Comparison of ENCODE assay signal across 21 cellular contexts in genomic region chr15:64008177-64008576, GRCh38. TPM values are rescaled to one million over a fixed set of nuclear protein-coding genes. Genes with fewer than 3 reads are reported as not detected.
DNase-seq lines count a peak whose midpoint lies in the region; ATAC-seq, FAIRE-seq and TF ChIP-seq lines count a peak whose summit lies in the region.
"Had no signal": no experiment of that assay in that cellular context is flagged by ENCODE, and none has a peak within 500 bp of the region (broad histone marks: within the 10 kb centered on the region; RNA-seq: fewer than 3 reads in every experiment).

No MANE protein-coding gene starts in this region.

- no peaks in the 10 kb centered on the region for H3K9me3 Mint-ChIP-seq in activated CD8-positive, alpha-beta memory T cell treated with anti-CD3 and anti-CD28 coated beads, Interleukin-2, amount 10 ng/mL, durations not matched to agents 7 days and 5 days (ENCODE audit: low read depth)
- H3K9me3 Mint-ChIP-seq in CD8-positive, alpha-beta memory T cell = no peaks in the 10 kb centered on the region

- no peaks in the 10 kb centered on the region for H3K27me3 ChIP-seq in CD8-positive, alpha-beta memory T cell (ENCODE audit: insufficient read depth, low read length, poor library complexity, severe bottlenecking)
- H3K27me3 ChIP-seq in K562 (ENCODE audit: control insufficient read depth in 2 of 2, insufficient read depth in 2 of 2, low read length in 2 of 2) = no peaks in the 10 kb centered on the region
- no peaks in the 10 kb centered on the region for H3K27me3 ChIP-seq in neutrophil
- no peaks in the 10 kb centered on the region for H3K27me3 ChIP-seq in pancreas
- H3K27me3 ChIP-seq: SJCRH30 had no signal

- no peak for TF ChIP-seq POLR2A in K562 (conservative IDR thresholded peaks at IDR 0.05)

- H3K36me3 Mint-ChIP-seq in activated CD8-positive, alpha-beta memory T cell treated with anti-CD3 and anti-CD28 coated beads, Interleukin-2, amount 10 ng/mL, durations not matched to agents 7 days and 5 days = peaks cover 2% of the 10 kb centered on the region
- H3K36me3 Mint-ChIP-seq in CD8-positive, alpha-beta memory T cell = peaks cover 0 to 1% (median 0%) of the 10 kb centered on the region in 3 donors

- no peak overlapping the region for H3K27ac ChIP-seq in CD8-positive, alpha-beta memory T cell (ENCODE audit: low read depth, low read length)
- H3K27ac ChIP-seq in K562 (ENCODE audit: extremely low read depth, low read depth, low read length) (no peak overlapping the region), neutrophil (peak overlapping the region; percentile 22), pancreas (no peak overlapping the region)
- H3K27ac ChIP-seq: 22Rv1, GM23248, PC-9, SJCRH30 had no signal

- intact Hi-C loops in K562 (cut with micrococcal nuclease) = no loop called here
- intact Hi-C loops in pancreas (cut with DNase I) = no loop called here

- H3K27ac Mint-ChIP-seq in activated CD8-positive, alpha-beta memory T cell treated with anti-CD3 and anti-CD28 coated beads, Interleukin-2, amount 10 ng/mL, durations not matched to agents 7 days and 5 days = peak overlapping the region; percentile 91
- H3K27ac Mint-ChIP-seq in CD8-positive, alpha-beta memory T cell = peak overlapping the region in 7 of 8 donors; percentile 54 to 100 (median 95)

- no peak overlapping the region for H3K4me2 ChIP-seq in K562 (ENCODE audit: insufficient read depth, low read length)
- H3K4me2 ChIP-seq: PC-9 had no signal

- no peak for TF ChIP-seq RAD21 in K562 (CRISPR knock-in tag; conservative IDR thresholded peaks at IDR 0.05 in 1 of 2, IDR thresholded peaks at IDR 0.05 in 1 of 2)

- H3K4me1 Mint-ChIP-seq in activated CD8-positive, alpha-beta memory T cell treated with anti-CD3 and anti-CD28 coated beads, Interleukin-2, amount 10 ng/mL, durations not matched to agents 7 days and 5 days = peaks cover 70% of the 10 kb centered on the region
- H3K4me1 Mint-ChIP-seq in CD8-positive, alpha-beta memory T cell = peaks cover 46 to 91% (median 74%) of the 10 kb centered on the region in 3 donors

- POLR2A ChIA-PET in CD8-positive, alpha-beta memory T cell (lab: Charles Lee) = no interaction called here
- POLR2A ChIA-PET in K562 (lab: Yijun Ruan, JAX) = interaction anchor here (1.1 to 1.2 kb wide), 2 partner anchors 13 to 21 kb away, joined by 3 read pairs; no protein-coding TSS in a partner anchor

- no peaks in the 10 kb centered on the region for H3K36me3 ChIP-seq in CD8-positive, alpha-beta memory T cell (ENCODE audit: insufficient read depth, low read length)
- H3K36me3 ChIP-seq in K562 (ENCODE audit: control insufficient read depth, insufficient read depth, low read length) (no peaks in the 10 kb centered on the region), neutrophil (peaks cover 8% of the 10 kb centered on the region), pancreas (no peaks in the 10 kb centered on the region)
- H3K36me3 ChIP-seq: HAP-1, SJCRH30 had no signal

- TF ChIP-seq CTCF in K562 (IDR thresholded peaks at IDR 0.05 in 2 of 3, conservative IDR thresholded peaks at IDR 0.05 in 1 of 3; ENCODE audit: insufficient read depth in 2 of 3, low read depth in 1 of 3, low read length in 3 of 3) (no peak), neutrophil (IDR thresholded peaks at IDR 0.05) (no peak), pancreas (IDR thresholded peaks at IDR 0.05) (no peak)

- no peaks in the 10 kb centered on the region for H3K79me2 ChIP-seq in K562 (ENCODE audit: control insufficient read depth, insufficient read depth, low read length)

- no peak for FAIRE-seq in K562 (lab: Jason Lieb, UNC)
- no peak for FAIRE-seq in pancreas (lab: Jason Lieb, UNC)

- H2AFZ ChIP-seq in K562 (ENCODE audit: low read depth, low read length) = no peak overlapping the region
- H2AFZ ChIP-seq: GM23248, PC-9 had no signal

- CTCF ChIA-PET in activated CD8-positive, alpha-beta memory T cell treated with anti-CD3 and anti-CD28 coated beads, Interleukin-2, amount 10 ng/mL, durations not matched to agents 7 days and 5 days (lab: Charles Lee) = interaction anchor here (1.2 to 3.0 kb wide), 3 partner anchors 60 to 145 kb away, joined by 3 to 27 read pairs (median 8); no protein-coding TSS in a partner anchor
- CTCF ChIA-PET in CD8-positive, alpha-beta memory T cell (lab: Charles Lee) = interaction anchor here (1.6 to 4.2 kb wide), 6 partner anchors 14 to 256 kb away, joined by 4 to 57 read pairs (median 6); partner anchors contain the start of gene DAPK2
- CTCF ChIA-PET in K562 (lab: Yijun Ruan, JAX; ENCODE audit: low intra/inter-chr PET ratio) = no interaction called here

- no peak for TF ChIP-seq EP300 in K562 (IDR thresholded peaks at IDR 0.05; ENCODE audit: low read length)

- no peak overlapping the region for H3K4me3 Mint-ChIP-seq in activated CD8-positive, alpha-beta memory T cell treated with anti-CD3 and anti-CD28 coated beads, Interleukin-2, amount 10 ng/mL, durations not matched to agents 7 days and 5 days
- H3K4me3 Mint-ChIP-seq in CD8-positive, alpha-beta memory T cell = no peak overlapping the region

- no TSS peak for BruUV-seq in K562 (replicated peaks; lab: Mats Ljungman, UMichigan)

- no peak overlapping the region for H3K9ac ChIP-seq in K562 (ENCODE audit: insufficient read depth in 1 of 2, low read depth in 2 of 2, low read length in 2 of 2)
- H3K9ac ChIP-seq: GM23248 had no signal

- ATAC-seq in activated CD8-positive, alpha-beta memory T cell treated with anti-CD3 and anti-CD28 coated beads, Interleukin-2, amount 10 ng/mL, durations not matched to agents 7 days and 5 days = no peak
- ATAC-seq in K562 (no peak), pancreas (no peak), HG02588 (IDR thresholded peaks at IDR 0.05; ENCODE audit: unreplicated experiment) (no peak)

- H3K27me3 Mint-ChIP-seq in activated CD8-positive, alpha-beta memory T cell treated with anti-CD3 and anti-CD28 coated beads, Interleukin-2, amount 10 ng/mL, durations not matched to agents 7 days and 5 days = no peaks in the 10 kb centered on the region
- H3K27me3 Mint-ChIP-seq in CD8-positive, alpha-beta memory T cell = peaks cover 0 to 2% of the 10 kb centered on the region in 2 donors

- no peak for DNase-seq in activated CD8-positive, alpha-beta memory T cell treated with anti-CD3 and anti-CD28 coated beads, Interleukin-2, amount 10 ng/mL, durations not matched to agents 7 days and 5 days
- no peak for DNase-seq in activated CD8-positive, alpha-beta memory T cell treated with anti-CD3 and anti-CD28 coated beads for 24 hours
- no peak for DNase-seq in CD8-positive, alpha-beta memory T cell
- DNase-seq in K562 (ENCODE audit: extremely low read depth in 1 of 4, low spot score in 3 of 4) (no peak), NCI-H146 (lab: John Stamatoyannopoulos, UW) (no peak), pancreas (no peak)
- DNase-seq: AML-193, Calu3, GF-D8, GM23248, KBM-7, NCI-H1105 treated with DMSO at 0.1 percent for 48 hours, NCI-H1694 treated with DMSO at 0.1 percent for 48 hours, NCI-H2227 treated with DMSO at 0.1 percent for 48 hours, NCI-H510A treated with DMSO at 0.1 percent for 48 hours, PC-9, SJCRH30 had no signal

- no peak overlapping the region for H3K4me3 ChIP-seq in CD8-positive, alpha-beta memory T cell (ENCODE audit: low read length)
- H3K4me3 ChIP-seq in K562 (no peak overlapping the region), neutrophil (ENCODE audit: low read depth in 1 of 2, low read length in 1 of 2) (no peak overlapping the region), pancreas (no peak overlapping the region)
- H3K4me3 ChIP-seq: HAP-1, PC-9, SJCRH30 had no signal

- H3K4me1 ChIP-seq in CD8-positive, alpha-beta memory T cell (ENCODE audit: insufficient read depth, low read length) = peaks cover 40% of the 10 kb centered on the region
- H3K4me1 ChIP-seq in K562 (replicated peaks in 1 of 2; ENCODE audit: control insufficient read depth in 2 of 2, insufficient read depth in 2 of 2, low read length in 2 of 2) (peaks cover 7 to 33% of the 10 kb centered on the region in 2 experiments; a peak in 4 of 5 replicates), neutrophil (ENCODE audit: control insufficient read depth in 1 of 2, insufficient read depth in 1 of 2, low read depth in 1 of 2, low read length in 1 of 2) (peaks cover 73 to 80% of the 10 kb centered on the region in 2 experiments), pancreas (peaks cover 0 to 15% (median 3%) of the 10 kb centered on the region in 3 donors)

- no peaks in the 10 kb centered on the region for H3K9me1 ChIP-seq in K562 (ENCODE audit: control insufficient read depth, insufficient read depth, low read length)

- no peaks in the 10 kb centered on the region for H3K9me3 ChIP-seq in CD8-positive, alpha-beta memory T cell (ENCODE audit: low read length)
- H3K9me3 ChIP-seq in K562 (replicated peaks; ENCODE audit: control insufficient read depth, insufficient read depth, low read depth, low read length) (no peaks in the 10 kb centered on the region), neutrophil (no peaks in the 10 kb centered on the region), pancreas (no peaks in the 10 kb centered on the region)
- H3K9me3 ChIP-seq: HAP-1, SJCRH30 had no signal

- in situ Hi-C loops in K562 (cut with MboI) = no loop called here

- H4K20me1 ChIP-seq in K562 (replicated peaks; ENCODE audit: control insufficient read depth, insufficient read depth, low read length) = no peaks in the 10 kb centered on the region

TF ChIP-seq in K562, 482 proteins besides CTCF, POLR2A, EP300 and RAD21 (continues in another document):
- TF ChIP-seq RBM25 (IDR thresholded peaks at IDR 0.05; ENCODE audit: low read depth, low read length, severe bottlenecking) = peak; percentile 85

RNA-seq across cellular contexts. Expression of gene DAPK2, which starts 38.1 kb away (rescaled TPM):
- 10 to 100 TPM; 14.1 to 15.0 TPM for total RNA-seq in activated CD8-positive, alpha-beta memory T cell treated with anti-CD3 and anti-CD28 coated beads, Interleukin-2, amount 10 ng/mL, durations not matched to agents 7 days and 5 days
- 1 to 10 TPM; 4.4 to 5.5 TPM for total RNA-seq in CD8-positive, alpha-beta memory T cell
- 2.2 TPM for polyA plus RNA-seq in CD8-positive, alpha-beta memory T cell
- 6.8 and 11.4 TPM in 2 replicates for total RNA-seq in K562 (2011; cell fraction: chromatin; rRNA removed; ENCODE audit: low replicate concordance)
- total RNA-seq in K562 (2011; cell fraction: nucleolus; rRNA removed) = 5.1 and 6.5 TPM in 2 replicates
- 7.7 and 10.2 TPM in 2 replicates for total RNA-seq in K562 (2011; cell fraction: nucleoplasm; rRNA removed)
- total RNA-seq in K562 (2014; rRNA removed) (2.2 and 3.3 TPM in 2 replicates), K562 (2014; rRNA removed; fragmentation: Illumina TruSeq; extraction: Trizol) (1.6 and 1.7 TPM in 2 replicates), K562 (2015; rRNA removed; fragmentation: Illumina TruSeq; extraction: Trizol) (1.3 and 2.2 TPM in 2 replicates), K562 (2021) (3.3 and 3.9 TPM in 2 replicates), pancreas (1 to 10 TPM; 2.1 to 8.0 (median 5.0) TPM)
- polyA plus RNA-seq in K562 (2011; rRNA removed) (2.9 and 5.2 TPM in 2 replicates), K562 (2014; fragmentation: Illumina TruSeq; extraction: Trizol) (1.4 and 1.9 TPM in 2 replicates), K562 (2014; fragmentation: Nextera tagmentation; extraction: Ambion mirVana) (under 1 TPM; 0.14 to 0.20 TPM), K562 (2014; rRNA removed) (3.5 and 3.6 TPM in 2 replicates), pancreas (1 to 10 TPM; 4.9 to 6.0 TPM)
- polyA plus RNA-seq in K562 (2011; cell fraction: cytosol; rRNA removed) = 2.5 and 5.4 TPM in 2 replicates
- polyA plus RNA-seq in K562 (2011; cell fraction: nucleus; rRNA removed) = 7.6 and 18.2 TPM in 2 replicates
- 1.7 and 4.1 TPM in 2 replicates for polyA plus RNA-seq in K562 (2012)
- polyA minus RNA-seq in K562 (2011; rRNA and poly(A)+ RNA removed) = 2.5 and 3.3 TPM in 2 replicates
- polyA minus RNA-seq in K562 (2011; cell fraction: cytosol; rRNA and poly(A)+ RNA removed) = 2.2 and 2.9 TPM in 2 replicates
- 3.6 and 5.4 TPM in 2 replicates for polyA minus RNA-seq in K562 (2011; cell fraction: nucleus; rRNA and poly(A)+ RNA removed)
